Comparison of ENCODE assay signal across 18 cellular contexts in the genomic region with DNA sequence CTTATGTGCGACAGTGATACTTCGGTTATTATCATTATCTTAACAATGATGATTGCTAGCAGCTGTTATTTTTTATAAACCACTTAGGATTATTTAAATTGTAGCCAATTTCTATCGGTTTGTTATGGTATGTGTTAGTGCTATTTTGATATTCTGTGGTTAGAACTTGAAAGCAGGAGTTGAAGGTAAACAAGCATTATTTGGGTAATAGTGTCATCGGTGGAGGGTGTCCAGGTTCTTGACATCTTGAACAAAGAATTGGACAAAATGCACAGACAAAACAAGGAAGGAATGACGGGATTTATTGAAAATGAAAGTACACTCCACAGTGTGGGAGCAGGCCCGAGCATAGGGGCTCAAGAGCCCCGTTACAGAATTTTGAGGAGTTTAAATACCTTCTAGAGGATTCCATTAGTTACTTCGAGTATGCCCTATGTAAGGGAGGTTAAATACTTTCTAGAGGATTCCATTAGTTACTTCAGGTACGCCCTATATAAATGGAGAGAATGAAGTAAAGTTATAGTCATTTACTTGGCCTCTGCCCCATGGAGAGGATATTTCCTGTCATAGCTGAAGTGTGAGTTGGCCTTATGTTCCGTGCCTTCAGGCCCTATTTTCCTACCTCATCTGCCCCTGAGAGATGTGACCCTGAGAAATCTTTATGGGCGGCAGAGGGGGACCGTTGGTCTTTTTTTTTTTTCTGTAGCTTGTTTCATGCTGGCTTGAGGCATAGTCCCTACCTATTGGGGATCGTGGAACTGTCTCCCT. TPM values are rescaled to one million over a fixed set of nuclear protein-coding genes. Genes with fewer than 3 reads are reported as not detected.
A peak's percentile ranks its signal among the peaks of the same experiment; 100 is the strongest.
DNase-seq lines count a peak whose midpoint lies in the region; ATAC-seq and TF ChIP-seq lines count a peak whose summit lies in the region.
"Had no signal": no experiment of that assay in that cellular context is flagged by ENCODE, and none has a peak within 500 bp of the region (broad histone marks: within the 10 kb centered on the region; RNA-seq: fewer than 3 reads in every experiment).

No MANE protein-coding gene starts in this region.

- H3K4me3 ChIP-seq in OCI-LY3 (ENCODE audit: low read length) (no peak overlapping the region), endocrine pancreas (ENCODE audit: control insufficient read depth, insufficient read depth, low read length) (peak overlapping the region; percentile 58), osteoblast (ENCODE audit: insufficient read depth, low read length) (peak overlapping the region; percentile 13), tibial nerve (peak overlapping the region in 1 of 4 donors; percentile 19)
- H3K4me3 ChIP-seq in CD8-positive, alpha-beta memory T cell (ENCODE audit: low read length) = no peak overlapping the region

- H3K4me2 ChIP-seq in OCI-LY3 (ENCODE audit: low read length) (0 out of 2 replicates have a peak overlapping the region, but pooled peaks have one; percentile 6), osteoblast (ENCODE audit: insufficient read depth, low read length) (peak overlapping the region; percentile 51)

- H3K9me3 ChIP-seq in OCI-LY3 (ENCODE audit: insufficient read depth, low read length) = no peaks in the 10 kb centered on the region
- no peaks in the 10 kb centered on the region for H3K9me3 ChIP-seq in endocrine pancreas (ENCODE audit: control insufficient read depth, low read length)
- H3K9me3 ChIP-seq in osteoblast (ENCODE audit: low read depth, low read length) = no peaks in the 10 kb centered on the region
- no peaks in the 10 kb centered on the region for H3K9me3 ChIP-seq in tibial nerve
- no peaks in the 10 kb centered on the region for H3K9me3 ChIP-seq in CD8-positive, alpha-beta memory T cell (ENCODE audit: low read length)
- H3K9me3 ChIP-seq: neutrophil had no signal

- H4K20me1 ChIP-seq in OCI-LY3 (ENCODE audit: insufficient read depth, low read length) = no peaks in the 10 kb centered on the region
- H4K20me1 ChIP-seq in osteoblast (ENCODE audit: insufficient read depth, low read length) = peaks cover 13% of the 10 kb centered on the region

- H2AFZ ChIP-seq in OCI-LY3 (ENCODE audit: low read depth, low read length) = no peak overlapping the region
- no peak overlapping the region for H2AFZ ChIP-seq in osteoblast (ENCODE audit: low read length)

- H3K9me3 Mint-ChIP-seq in CD8-positive, alpha-beta memory T cell = peaks cover 0 to 2% (median 0%) of the 10 kb centered on the region in 5 donors

- H3K27me3 ChIP-seq in OCI-LY3 (ENCODE audit: low read depth, low read length) (no peaks in the 10 kb centered on the region), endocrine pancreas (ENCODE audit: control insufficient read depth, insufficient read depth, low read length) (no peaks in the 10 kb centered on the region), osteoblast (ENCODE audit: insufficient read depth, low read length) (no peaks in the 10 kb centered on the region), tibial nerve (no peaks in the 10 kb centered on the region)
- no peaks in the 10 kb centered on the region for H3K27me3 ChIP-seq in CD8-positive, alpha-beta memory T cell (ENCODE audit: insufficient read depth, low read length, poor library complexity, severe bottlenecking)
- H3K27me3 ChIP-seq: neutrophil had no signal

- CTCF ChIA-PET in CD8-positive, alpha-beta memory T cell (lab: Charles Lee) = no interaction called here

- POLR2A ChIA-PET in CD8-positive, alpha-beta memory T cell (lab: Charles Lee) = no interaction called here

- TF ChIP-seq CTCF in OCI-LY3 (IDR thresholded peaks at IDR 0.05; ENCODE audit: low read depth, low read length) (no peak), osteoblast (IDR thresholded peaks at IDR 0.05; ENCODE audit: extremely low read depth, low read depth, low read length) (no peak), tibial nerve (IDR thresholded peaks at IDR 0.05) (no peak)

- H3K27ac Mint-ChIP-seq in CD8-positive, alpha-beta memory T cell = peak overlapping the region in 1 of 8 donors; percentile 48

- no peak for TF ChIP-seq POLR2A in tibial nerve (IDR thresholded peaks at IDR 0.05)

- intact Hi-C loops in posterior vena cava (cut with DNase I) = no loop called here

- no peak for TF ChIP-seq EP300 in tibial nerve (IDR thresholded peaks at IDR 0.05)

- no peak overlapping the region for H3K4me3 Mint-ChIP-seq in CD8-positive, alpha-beta memory T cell

- peaks cover 1 to 11% (median 5%) of the 10 kb centered on the region in 3 donors for H3K36me3 Mint-ChIP-seq in CD8-positive, alpha-beta memory T cell

- peaks cover 20% of the 10 kb centered on the region for H3K79me2 ChIP-seq in OCI-LY3 (ENCODE audit: low read length)
- H3K79me2 ChIP-seq in osteoblast (ENCODE audit: insufficient read depth, low read length) = peaks cover 84% of the 10 kb centered on the region

- H3K27ac ChIP-seq in OCI-LY3 (ENCODE audit: low read length) (no peak overlapping the region), osteoblast (ENCODE audit: low read depth, low read length) (peak overlapping the region; percentile 53), tibial nerve (peak overlapping the region in 1 of 4 donors; percentile 33)
- H3K27ac ChIP-seq in CD8-positive, alpha-beta memory T cell (ENCODE audit: low read depth, low read length) = no peak overlapping the region
- H3K27ac ChIP-seq: neutrophil had no signal

- no peak for ATAC-seq in HG03354 (IDR thresholded peaks at IDR 0.05; ENCODE audit: poor library complexity, severe bottlenecking, unreplicated experiment)
- ATAC-seq: HCT116; stimulated activated naive CD8-positive, alpha-beta T cell treated with anti-CD3 and anti-CD28 coated beads, Interleukin-15, Interleukin-2, amounts not matched to agents 100 U/mL and 50 U/mL, for 24 hours had no signal

- H3K36me3 ChIP-seq in OCI-LY3 (replicated peaks; ENCODE audit: low read depth, low read length) = peaks cover 3% of the 10 kb centered on the region
- no peaks in the 10 kb centered on the region for H3K36me3 ChIP-seq in endocrine pancreas (ENCODE audit: control insufficient read depth, insufficient read depth, low read length)
- no peaks in the 10 kb centered on the region for H3K36me3 ChIP-seq in osteoblast (ENCODE audit: insufficient read depth, low read length)
- H3K36me3 ChIP-seq in tibial nerve = peaks cover 0 to 14% (median 0%) of the 10 kb centered on the region in 3 donors
- H3K36me3 ChIP-seq in CD8-positive, alpha-beta memory T cell (ENCODE audit: insufficient read depth, low read length) = no peaks in the 10 kb centered on the region
- H3K36me3 ChIP-seq: neutrophil had no signal

- DNase-seq in Daoy (ENCODE audit: low read depth) (peak; percentile 54), osteoblast (ENCODE audit: insufficient read length, low spot score, missing footprints) (no peak), tibial nerve (ENCODE audit: low spot score in 2 of 2) (no peak), posterior vena cava (ENCODE audit: low spot score) (no peak)
- no peak for DNase-seq in CD8-positive, alpha-beta memory T cell
- DNase-seq: activated CD4-positive, alpha-beta T cell treated with anti-CD3 and anti-CD28 coated beads, Interleukin-2, amount 50 U/mL, for 1 hour; amniotic stem cell; DMS53; NCI-H187; NCI-H526 treated with DMSO at 0.1 percent for 48 hours; Right ventricle myocardium superior; stimulated activated naive CD8-positive, alpha-beta T cell treated with anti-CD3 and anti-CD28 coated beads, Interleukin-15, Interleukin-2, amounts not matched to agents 100 U/mL and 50 U/mL, for 24 hours; T1000 had no signal

- H3K4me1 ChIP-seq in OCI-LY3 (ENCODE audit: low read length) = peaks cover 4% of the 10 kb centered on the region; the same call in 1 of the 2 replicates
- peaks cover 9% of the 10 kb centered on the region for H3K4me1 ChIP-seq in endocrine pancreas (ENCODE audit: control insufficient read depth, insufficient read depth, low read length)
- H3K4me1 ChIP-seq in osteoblast (ENCODE audit: insufficient read depth, low read length) = peaks cover 12% of the 10 kb centered on the region
- H3K4me1 ChIP-seq in tibial nerve = peaks cover 0 to 6% (median 0%) of the 10 kb centered on the region in 4 donors
- H3K4me1 ChIP-seq in CD8-positive, alpha-beta memory T cell (ENCODE audit: insufficient read depth, low read length) = no peaks in the 10 kb centered on the region

- 74 to 77% methylated on average over 13 of the region's 13 CpGs for WGBS in tibial nerve, 2 donors

- H3K4me1 Mint-ChIP-seq in CD8-positive, alpha-beta memory T cell = peaks cover 21 to 46% (median 23%) of the 10 kb centered on the region in 3 donors

- peaks cover 0 to 2% of the 10 kb centered on the region in 2 donors for H3K27me3 Mint-ChIP-seq in CD8-positive, alpha-beta memory T cell

- no peak overlapping the region for H3K9ac ChIP-seq in OCI-LY3 (ENCODE audit: low read length)
- no peak overlapping the region for H3K9ac ChIP-seq in endocrine pancreas (ENCODE audit: control insufficient read depth, insufficient read depth, low read length)

RNA-seq across cellular contexts. Expression of gene MOB1B, which starts 13.1 kb away (rescaled TPM):
- 3.0 and 5.0 TPM in 2 replicates for total RNA-seq in Daoy (2014; rRNA removed; shearing (Covaris generic))
- total RNA-seq in osteoblast = 14.1 and 15.9 TPM in 2 replicates
- 10 to 100 TPM; 12.7 to 23.8 (median 18.2) TPM for total RNA-seq in tibial nerve
- total RNA-seq in CD8-positive, alpha-beta memory T cell = 10 to 100 TPM; 18.4 to 19.8 TPM
- polyA plus RNA-seq in CD8-positive, alpha-beta memory T cell = 1.6 TPM
- 10 to 100 TPM; 21.8 to 29.1 TPM for total RNA-seq in posterior vena cava

Comparison
In these comparisons a context has a peak if more than half of its experiments do, and no peak if none do; other contexts are left out.
1. H3K4me3 ChIP-seq: peak in endocrine pancreas (single experiment) and osteoblast (single experiment); none in OCI-LY3 (single experiment) and CD8-positive, alpha-beta memory T cell (single experiment).